In the genomic region with DNA sequence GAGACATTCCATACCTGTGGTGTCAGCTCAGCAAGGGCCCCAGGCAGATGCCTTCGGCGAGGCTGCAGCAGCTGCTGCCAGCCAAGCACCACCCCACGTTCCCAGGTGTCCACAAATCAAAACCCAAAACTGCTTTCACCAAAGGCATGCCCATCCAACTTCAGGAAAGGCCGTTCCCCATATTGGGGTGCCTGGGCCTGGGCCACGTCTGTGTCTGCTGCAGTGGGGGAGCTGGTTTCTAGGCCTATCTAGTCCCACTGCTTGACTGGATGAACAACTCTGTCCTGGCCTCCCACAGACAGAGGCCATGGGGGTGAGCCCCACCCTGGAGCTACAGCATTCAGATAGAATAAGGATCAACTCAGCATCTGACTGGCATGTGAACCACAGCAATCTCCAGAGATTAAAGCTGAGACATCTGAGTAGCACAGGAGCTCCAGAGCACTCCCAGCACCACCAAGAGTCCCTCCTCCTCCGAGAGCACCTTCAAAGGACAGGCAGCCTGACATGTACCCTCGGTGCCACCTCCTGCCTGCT, we compare ENCODE assay signal across 19 cellular contexts. TPM values are rescaled to one million over a fixed set of nuclear protein-coding genes. Genes with fewer than 3 reads are reported as not detected.
DNase-seq lines count a peak whose midpoint lies in the region; ATAC-seq and TF ChIP-seq lines count a peak whose summit lies in the region.
"Had no signal": no experiment of that assay in that cellular context is flagged by ENCODE, and none has a peak within 500 bp of the region (broad histone marks: within the 10 kb centered on the region; RNA-seq: fewer than 3 reads in every experiment).

No MANE protein-coding gene starts in this region.

- no peak for TF ChIP-seq POLR2A in HCT116 (IDR thresholded peaks at IDR 0.05; ENCODE audit: borderline replicate concordance, extremely low read depth, insufficient read depth, insufficient read length)

- peak; percentile 21 for DNase-seq in HCT116 (ENCODE audit: low read depth, low spot score)
- DNase-seq in SJCRH30: no peak
- DNase-seq in kidney epithelial cell (ENCODE audit: low read depth): peak; percentile 63
- DNase-seq in type B pancreatic cell (ENCODE audit: extremely low spot score, unreplicated experiment): peak; percentile 50
- no peak for DNase-seq in KG1 (lab: John Stamatoyannopoulos, UW)
- no peak for DNase-seq in T-helper 17 cell
- DNase-seq: ACHN, DND-41, KBM-7, MG63, NCI-H1092 treated with DMSO at 0.1 percent for 48 hours, NCI-H1694 treated with DMSO at 0.1 percent for 48 hours, NCI-H446, SHP77 had no signal

- peaks cover 19 to 21% of the 10 kb centered on the region in 2 experiments for H3K4me1 ChIP-seq in HCT116 (ENCODE audit: control insufficient read depth in 1 of 2, insufficient read depth in 2 of 2, low read length in 2 of 2)
- H3K4me1 ChIP-seq in SJCRH30: peaks cover 29% of the 10 kb centered on the region

- peak overlapping the region in 1 of 2 experiments; percentile 13; a peak in 1 of 4 replicates for H3K4me3 ChIP-seq in HCT116 (replicated peaks in 1 of 2; ENCODE audit: low read depth in 1 of 2, low read length in 2 of 2)
- no peak overlapping the region for H3K4me3 ChIP-seq in SJCRH30
- no peak overlapping the region for H3K4me3 ChIP-seq in kidney epithelial cell (ENCODE audit: low read depth, low read length)
- H3K4me3 ChIP-seq: GM23338, MG63 had no signal

- no peak for TF ChIP-seq RAD21 in HCT116 (IDR thresholded peaks at IDR 0.05; ENCODE audit: low read depth)

- H3K9me2 ChIP-seq in HCT116 (ENCODE audit: insufficient read depth): no peaks in the 10 kb centered on the region

- peak overlapping the region; percentile 68 for H3K4me2 ChIP-seq in HCT116 (ENCODE audit: low read length)
- H3K4me2 ChIP-seq: GM23338 had no signal

- H4K20me1 ChIP-seq in HCT116 (ENCODE audit: insufficient read depth): no peaks in the 10 kb centered on the region

- H3K9me3 Mint-ChIP-seq in type B pancreatic cell: peaks cover 5% of the 10 kb centered on the region

- H3K27me3 ChIP-seq in HCT116 (ENCODE audit: insufficient read depth, low read length): no peaks in the 10 kb centered on the region
- H3K27me3 ChIP-seq in SJCRH30: no peaks in the 10 kb centered on the region
- no peaks in the 10 kb centered on the region for H3K27me3 ChIP-seq in kidney epithelial cell (ENCODE audit: control insufficient read depth, insufficient read depth, low read length)
- H3K27me3 ChIP-seq: MG63 had no signal

- H3K36me3 Mint-ChIP-seq in type B pancreatic cell (no peaks in the 10 kb centered on the region), T-helper 17 cell (ENCODE audit: low read depth) (no peaks in the 10 kb centered on the region)

- peaks cover under 1% of the 10 kb centered on the region for H3K27me3 Mint-ChIP-seq in type B pancreatic cell
- peaks cover 16% of the 10 kb centered on the region for H3K27me3 Mint-ChIP-seq in T-helper 17 cell

- no peak overlapping the region for H3K9ac ChIP-seq in HCT116 (ENCODE audit: low read length)

- CTCF ChIA-PET in HCT116 (lab: Charles Lee): interaction anchor here (1.1 kb wide), 1 partner anchor 9 kb away, joined by 4 read pairs; no protein-coding TSS in a partner anchor

- H3K36me3 ChIP-seq in HCT116 (ENCODE audit: control insufficient read depth in 1 of 2, insufficient read depth in 2 of 2, low read length in 2 of 2) (no peaks in the 10 kb centered on the region), SJCRH30 (no peaks in the 10 kb centered on the region), kidney epithelial cell (ENCODE audit: control insufficient read depth, insufficient read depth, low read length) (no peaks in the 10 kb centered on the region)
- H3K36me3 ChIP-seq: MG63 had no signal

- ATAC-seq in HCT116 (peak; percentile 76), T-helper 17 cell (no peak), GM19467 (IDR thresholded peaks at IDR 0.05; ENCODE audit: unreplicated experiment) (no peak)
- ATAC-seq: GM23338 had no signal

- intact Hi-C loops in HCT116 (cut with micrococcal nuclease): no loop called here

- H3K27ac Mint-ChIP-seq in type B pancreatic cell (no peak overlapping the region), T-helper 17 cell (no peak overlapping the region)
- H3K27ac Mint-ChIP-seq: B cell; CD4-positive, alpha-beta memory T cell; GM23338; HFFc6 had no signal

- no peaks in the 10 kb centered on the region for H3K79me2 ChIP-seq in HCT116 (ENCODE audit: insufficient read depth, low read length)

- H3K4me3 Mint-ChIP-seq in type B pancreatic cell (no peak overlapping the region), T-helper 17 cell (no peak overlapping the region)
- H3K4me3 Mint-ChIP-seq: B cell; CD4-positive, alpha-beta memory T cell; GM23338; HFFc6 had no signal

- BruUV-seq in HCT116 (replicated peaks; lab: Mats Ljungman, UMichigan): no TSS peak

- RAD21 ChIA-PET in HCT116 (lab: Charles Lee; ENCODE audit: low non-redundant PET in 1 of 2, low total read pairs in 2 of 2, uncharacterized antibody in 2 of 2, unreplicated experiment in 2 of 2): no interaction called here

- no peak for TF ChIP-seq CTCF in HCT116 (IDR thresholded peaks at IDR 0.05 in 2 of 3, conservative IDR thresholded peaks at IDR 0.05 in 1 of 3; ENCODE audit: borderline replicate concordance in 1 of 3, insufficient read depth in 1 of 3, low read depth in 2 of 3, low read length in 2 of 3)
- TF ChIP-seq CTCF in kidney epithelial cell (IDR thresholded peaks at IDR 0.05; ENCODE audit: insufficient read depth, low read length, poor library complexity, severe bottlenecking): no peak
- no peak for TF ChIP-seq CTCF in type B pancreatic cell (conservative IDR thresholded peaks at IDR 0.05)

- H3K9me3 ChIP-seq in HCT116 (ENCODE audit: control insufficient read depth in 1 of 2, insufficient read depth in 1 of 2, low read depth in 1 of 2, low read length in 2 of 2) (no peaks in the 10 kb centered on the region), SJCRH30 (replicated peaks) (peaks cover 6% of the 10 kb centered on the region; the same call in 1 of the 2 replicates), T-helper 17 cell (ENCODE audit: control insufficient read depth, low read length, poor library complexity, severe bottlenecking) (no peaks in the 10 kb centered on the region)
- H3K9me3 ChIP-seq: MG63 had no signal

- H2AFZ ChIP-seq in HCT116 (ENCODE audit: low read depth, low read length, poor library complexity, severe bottlenecking): no peak overlapping the region
- H2AFZ ChIP-seq: GM23338 had no signal

- peak overlapping the region; percentile 56 for H3K27ac ChIP-seq in HCT116 (ENCODE audit: low read depth, low read length)
- H3K27ac ChIP-seq in SJCRH30: peak overlapping the region; percentile 43

- H3K4me1 Mint-ChIP-seq in type B pancreatic cell (ENCODE audit: unreplicated experiment) (peaks cover 3% of the 10 kb centered on the region), T-helper 17 cell (no peaks in the 10 kb centered on the region)
- H3K4me1 Mint-ChIP-seq: B cell; CD4-positive, alpha-beta memory T cell; GM23338 had no signal

- POLR2A ChIA-PET in HCT116 (lab: Charles Lee): no interaction called here

TF ChIP-seq in HCT116, 20 proteins besides CTCF, POLR2A, EP300 and RAD21 (continues in another document):
- TF ChIP-seq, protein P1, sequence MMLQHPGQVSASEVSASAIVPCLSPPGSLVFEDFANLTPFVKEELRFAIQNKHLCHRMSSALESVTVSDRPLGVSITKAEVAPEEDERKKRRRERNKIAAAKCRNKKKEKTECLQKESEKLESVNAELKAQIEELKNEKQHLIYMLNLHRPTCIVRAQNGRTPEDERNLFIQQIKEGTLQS (IDR thresholded peaks at IDR 0.05): no peak
- TF ChIP-seq EZH2phosphoT487 (IDR thresholded peaks at IDR 0.05; ENCODE audit: borderline replicate concordance) (no peak), JUND (IDR thresholded peaks at IDR 0.05) (0 out of 2 replicates have a peak, but pooled peaks have one; percentile 21), SP1 (IDR thresholded peaks at IDR 0.05; ENCODE audit: low read depth) (peak; percentile 28; the same call in 1 of the 2 replicates), REST (IDR thresholded peaks at IDR 0.05; ENCODE audit: low read depth) (no peak), MAX (IDR thresholded peaks at IDR 0.05) (0 out of 2 replicates have a peak, but pooled peaks have one; percentile 10), POLR2AphosphoS5 (IDR thresholded peaks at IDR 0.05; ENCODE audit: low read depth, low read length) (no peak), TCF7L2 (IDR thresholded peaks at IDR 0.05; ENCODE audit: borderline replicate concordance, extremely low read depth, insufficient read depth, insufficient read length) (no peak), FOSL1 (IDR thresholded peaks at IDR 0.05; ENCODE audit: low read depth) (no peak), EGR1 (IDR thresholded peaks at IDR 0.05; ENCODE audit: low read depth) (no peak)

RNA-seq across cellular contexts. Expression of gene NAT8L, which starts 37.0 kb away (rescaled TPM):
- total RNA-seq in HCT116 (2021; ENCODE audit: unreplicated experiment) (9.2 TPM), kidney epithelial cell (9.0 and 9.4 TPM in 2 replicates), type B pancreatic cell (ENCODE audit: low replicate concordance) (9.6 and 14.9 TPM in 2 replicates), T-helper 17 cell (not detected)
- polyA plus RNA-seq in HCT116 (2012): 4.6 and 5.2 TPM in 2 replicates
- total RNA-seq in SJCRH30 (2014; rRNA removed; shearing (Covaris generic)): 1.5 and 1.7 TPM in 2 replicates
- total RNA-seq: CD4-positive, alpha-beta memory T cell had no signal
- polyA plus RNA-seq: CD4-positive, alpha-beta memory T cell had no signal

Comparison
In these comparisons a context has a peak if more than half of its experiments do, and no peak if none do; other contexts are left out.
1. DNase-seq: peak in HCT116 (single experiment), kidney epithelial cell (single experiment) and type B pancreatic cell (single experiment); none in SJCRH30 (0 of 2), KG1 (single experiment) and T-helper 17 cell (0 of 3).